39 cellular contexts compared by ENCODE assay signal in the genomic region with DNA sequence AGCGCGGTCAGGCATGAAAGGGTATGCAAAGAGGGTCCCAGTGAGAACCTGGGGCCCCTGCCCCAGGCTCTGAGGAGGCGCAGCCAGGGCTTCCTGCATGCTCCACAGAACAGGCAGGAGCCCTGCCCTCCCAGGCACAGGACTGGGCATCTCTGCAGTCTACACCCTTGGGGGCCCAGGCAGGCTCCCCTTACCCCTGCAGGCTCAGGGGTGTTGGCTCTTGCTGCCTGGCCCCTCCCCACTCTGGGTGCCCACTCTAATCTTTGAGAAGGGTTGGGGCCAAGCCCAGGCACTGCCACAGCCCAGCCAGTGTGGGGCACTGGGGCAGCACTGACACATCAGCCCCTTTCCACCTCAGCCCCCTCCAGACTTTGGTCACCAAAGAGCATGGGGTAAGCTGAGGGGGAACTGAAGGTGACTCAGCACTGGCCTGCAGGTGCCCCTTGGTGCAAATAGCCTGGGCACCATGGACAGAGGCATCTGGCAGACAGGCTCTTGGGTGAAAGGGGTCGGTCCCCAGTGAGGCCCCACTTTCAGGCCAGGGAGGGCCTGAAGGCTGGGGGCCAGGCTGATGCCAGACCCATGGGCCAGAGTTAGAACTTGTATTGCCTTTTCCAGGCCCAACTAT.
"Had no signal": no experiment of that assay in that cellular context is flagged by ENCODE, and none has a peak within 500 bp of the region (broad histone marks: within the 10 kb centered on the region; RNA-seq: fewer than 3 reads in every experiment).

No MANE protein-coding gene starts in this region.

- ATAC-seq: activated CD4-positive, alpha-beta T cell treated with anti-CD3 and anti-CD28 coated beads for 36 hours; activated CD4-positive, CD25-positive, alpha-beta regulatory T cell treated with anti-CD3 and anti-CD28 coated beads, Interleukin-2, amount 50 U/mL, for 24 hours; activated CD8-positive, alpha-beta memory T cell treated with anti-CD3 and anti-CD28 coated beads, Interleukin-2, amount 10 ng/mL, durations not matched to agents 7 days and 5 days; activated CD8-positive, alpha-beta T cell treated with anti-CD3 and anti-CD28 coated beads, Interleukin-2, amount 10 ng/mL, durations not matched to agents 7 days and 5 days; activated naive CD8-positive, alpha-beta T cell treated with anti-CD3 and anti-CD28 coated beads, Interleukin-2, amount 50 U/mL, for 24 hours; WTC11 had no signal

- H3K27me3 Mint-ChIP-seq: activated CD4-positive, alpha-beta memory T cell treated with anti-CD3 and anti-CD28 coated beads, Interleukin-2, amount 10 ng/mL, durations not matched to agents 7 days and 5 days; activated CD4-positive, alpha-beta T cell treated with anti-CD3 and anti-CD28 coated beads for 36 hours; activated CD4-positive, alpha-beta T cell treated with anti-CD3 and anti-CD28 coated beads, Interleukin-2, amount 10 ng/mL, durations not matched to agents 7 days and 5 days; activated CD8-positive, alpha-beta memory T cell treated with anti-CD3 and anti-CD28 coated beads, Interleukin-2, amount 10 ng/mL, durations not matched to agents 7 days and 5 days; activated naive CD4-positive, alpha-beta T cell treated with anti-CD3 and anti-CD28 coated beads, Interleukin-2, amount 10 ng/mL, durations not matched to agents 7 days and 5 days; activated naive CD8-positive, alpha-beta T cell; activated naive CD8-positive, alpha-beta T cell treated with anti-CD3 and anti-CD28 coated beads, Interleukin-2, amount 10 ng/mL, durations not matched to agents 7 days and 5 days; activated naive CD8-positive, alpha-beta T cell treated with anti-CD3 and anti-CD28 coated beads, Interleukin-2, amount 50 U/mL, for 24 hours; activated T-cell treated with anti-CD3 and anti-CD28 coated beads, Interleukin-2, amount 50 U/mL, for 24 hours; central memory CD8-positive, alpha-beta T cell had no signal

- H3K4me1 Mint-ChIP-seq: activated CD4-positive, alpha-beta memory T cell treated with anti-CD3 and anti-CD28 coated beads, Interleukin-2, amount 10 ng/mL, durations not matched to agents 7 days and 5 days; activated CD4-positive, alpha-beta T cell treated with anti-CD3 and anti-CD28 coated beads for 36 hours; activated CD4-positive, alpha-beta T cell treated with anti-CD3 and anti-CD28 coated beads, Interleukin-2, amount 10 ng/mL, durations not matched to agents 7 days and 5 days; activated CD8-positive, alpha-beta memory T cell treated with anti-CD3 and anti-CD28 coated beads, Interleukin-2, amount 10 ng/mL, durations not matched to agents 7 days and 5 days; activated naive CD4-positive, alpha-beta T cell treated with anti-CD3 and anti-CD28 coated beads, Interleukin-2, amount 10 ng/mL, durations not matched to agents 7 days and 5 days; activated naive CD4-positive, alpha-beta T cell treated with anti-CD3 and anti-CD28 coated beads, Interleukin-2, amount 50 U/mL, for 24 hours; activated naive CD8-positive, alpha-beta T cell treated with anti-CD3 and anti-CD28 coated beads, Interleukin-2, amount 10 ng/mL, durations not matched to agents 7 days and 5 days; activated naive CD8-positive, alpha-beta T cell treated with anti-CD3 and anti-CD28 coated beads, Interleukin-2, amount 50 U/mL, for 24 hours; brain; central memory CD8-positive, alpha-beta T cell had no signal

- H3K36me3 ChIP-seq: ascending aorta, cardiac muscle cell, WERI-Rb-1 had no signal

- H3K27ac Mint-ChIP-seq: activated CD4-positive, alpha-beta memory T cell treated with anti-CD3 and anti-CD28 coated beads, Interleukin-2, amount 10 ng/mL, durations not matched to agents 7 days and 5 days; activated CD4-positive, alpha-beta T cell treated with anti-CD3 and anti-CD28 coated beads for 36 hours; activated CD4-positive, alpha-beta T cell treated with anti-CD3 and anti-CD28 coated beads, Interleukin-2, amount 10 ng/mL, durations not matched to agents 7 days and 5 days; activated CD8-positive, alpha-beta memory T cell treated with anti-CD3 and anti-CD28 coated beads, Interleukin-2, amount 10 ng/mL, durations not matched to agents 7 days and 5 days; activated CD8-positive, alpha-beta T cell treated with anti-CD3 and anti-CD28 coated beads, Interleukin-2, amount 10 ng/mL, durations not matched to agents 7 days and 5 days; activated naive CD4-positive, alpha-beta T cell treated with anti-CD3 and anti-CD28 coated beads, Interleukin-2, amount 10 ng/mL, durations not matched to agents 7 days and 5 days; activated naive CD4-positive, alpha-beta T cell treated with anti-CD3 and anti-CD28 coated beads, Interleukin-2, amount 50 U/mL, for 24 hours; activated naive CD8-positive, alpha-beta T cell; activated naive CD8-positive, alpha-beta T cell treated with anti-CD3 and anti-CD28 coated beads, Interleukin-2, amount 10 ng/mL, durations not matched to agents 7 days and 5 days; activated naive CD8-positive, alpha-beta T cell treated with anti-CD3 and anti-CD28 coated beads, Interleukin-2, amount 50 U/mL, for 24 hours; activated T-cell treated with anti-CD3 and anti-CD28 coated beads, Interleukin-2, amount 50 U/mL, for 24 hours; activated T-helper 2 cell treated with anti-CD3 and anti-CD28 coated beads, Interferon-gamma antibody, Interleukin-2, Interleukin-4, amounts not matched to agents 10 μg/mL and 5 μg/mL and 100 μg/mL, durations not matched to agents 14 hours and 24 hours and 36 hours; brain; T-helper 1 cell treated with Interleukin-12 subunit alpha and Interleukin-12 subunit beta and Interleukin-4 antibody, amounts not matched to agents 30 μg/mL and 1 μg/mL, for 36 hours; T-helper 2 cell treated with Interferon-gamma antibody and Interleukin-4, amounts not matched to agents 5 μg/mL and 100 μg/mL, for 36 hours; WTC11 had no signal

- H3K36me3 Mint-ChIP-seq: activated CD8-positive, alpha-beta memory T cell treated with anti-CD3 and anti-CD28 coated beads, Interleukin-2, amount 10 ng/mL, durations not matched to agents 7 days and 5 days; activated naive CD4-positive, alpha-beta T cell treated with anti-CD3 and anti-CD28 coated beads, Interleukin-2, amount 10 ng/mL, durations not matched to agents 7 days and 5 days; activated naive CD4-positive, alpha-beta T cell treated with anti-CD3 and anti-CD28 coated beads, Interleukin-2, amount 50 U/mL, for 24 hours; activated naive CD8-positive, alpha-beta T cell treated with anti-CD3 and anti-CD28 coated beads, Interleukin-2, amount 10 ng/mL, durations not matched to agents 7 days and 5 days; brain had no signal

- H3K9me3 ChIP-seq: ascending aorta had no signal

- FAIRE-seq: bronchial epithelial cell had no signal

- H3K4me1 ChIP-seq: ascending aorta had no signal

- H3K27me3 ChIP-seq: ascending aorta, cardiac muscle cell had no signal

- H3K4me3 Mint-ChIP-seq: activated CD4-positive, alpha-beta memory T cell treated with anti-CD3 and anti-CD28 coated beads, Interleukin-2, amount 10 ng/mL, durations not matched to agents 7 days and 5 days; activated CD4-positive, alpha-beta T cell treated with anti-CD3 and anti-CD28 coated beads for 36 hours; activated CD4-positive, alpha-beta T cell treated with anti-CD3 and anti-CD28 coated beads, Interleukin-2, amount 10 ng/mL, durations not matched to agents 7 days and 5 days; activated CD8-positive, alpha-beta memory T cell treated with anti-CD3 and anti-CD28 coated beads, Interleukin-2, amount 10 ng/mL, durations not matched to agents 7 days and 5 days; activated CD8-positive, alpha-beta T cell treated with anti-CD3 and anti-CD28 coated beads, Interleukin-2, amount 10 ng/mL, durations not matched to agents 7 days and 5 days; activated naive CD4-positive, alpha-beta T cell treated with anti-CD3 and anti-CD28 coated beads, Interleukin-2, amount 10 ng/mL, durations not matched to agents 7 days and 5 days; activated naive CD4-positive, alpha-beta T cell treated with anti-CD3 and anti-CD28 coated beads, Interleukin-2, amount 50 U/mL, for 24 hours; activated naive CD8-positive, alpha-beta T cell; activated naive CD8-positive, alpha-beta T cell treated with anti-CD3 and anti-CD28 coated beads, Interleukin-2, amount 10 ng/mL, durations not matched to agents 7 days and 5 days; activated naive CD8-positive, alpha-beta T cell treated with anti-CD3 and anti-CD28 coated beads, Interleukin-2, amount 50 U/mL, for 24 hours; activated T-cell treated with anti-CD3 and anti-CD28 coated beads, Interleukin-2, amount 50 U/mL, for 24 hours; brain; central memory CD8-positive, alpha-beta T cell; T-helper 1 cell treated with Interleukin-12 subunit alpha and Interleukin-12 subunit beta and Interleukin-4 antibody, amounts not matched to agents 30 μg/mL and 1 μg/mL, for 36 hours; T-helper 2 cell treated with Interferon-gamma antibody and Interleukin-4, amounts not matched to agents 5 μg/mL and 100 μg/mL, for 36 hours; WTC11 had no signal

- H3K27ac ChIP-seq: ascending aorta, cardiac muscle cell, WERI-Rb-1 had no signal

- H3K4me3 ChIP-seq: ascending aorta, cardiac muscle cell had no signal

- DNase-seq: activated CD4-positive, alpha-beta memory T cell treated with anti-CD3 and anti-CD28 coated beads, Interleukin-2, amount 10 ng/mL, durations not matched to agents 7 days and 5 days; activated CD4-positive, alpha-beta T cell treated with anti-CD3 and anti-CD28 coated beads for 1 hour; activated CD4-positive, alpha-beta T cell treated with anti-CD3 and anti-CD28 coated beads for 36 hours; activated CD4-positive, alpha-beta T cell treated with anti-CD3 and anti-CD28 coated beads for 48 hours; activated CD4-positive, alpha-beta T cell treated with anti-CD3 and anti-CD28 coated beads, Interleukin-2, amount 10 ng/mL, durations not matched to agents 7 days and 5 days; activated CD4-positive, alpha-beta T cell treated with anti-CD3 and anti-CD28 coated beads, Interleukin-2, amount 50 U/mL, for 48 hours; activated CD4-positive, CD25-positive, alpha-beta regulatory T cell; activated CD8-positive, alpha-beta memory T cell treated with anti-CD3 and anti-CD28 coated beads for 24 hours; activated CD8-positive, alpha-beta memory T cell treated with anti-CD3 and anti-CD28 coated beads, Interleukin-2, amount 10 ng/mL, durations not matched to agents 7 days and 5 days; activated CD8-positive, alpha-beta memory T cell treated with anti-CD3 and anti-CD28 coated beads, Interleukin-2, amount 50 U/mL, for 48 hours; activated CD8-positive, alpha-beta T cell treated with anti-CD3 and anti-CD28 coated beads, Interleukin-2, amount 10 ng/mL, durations not matched to agents 7 days and 5 days; activated effector memory CD4-positive, alpha-beta T cell treated with Interleukin-2 at 50 U/mL for 16 hours; activated gamma-delta T cell; activated naive CD4-positive, alpha-beta T cell treated with anti-CD3 and anti-CD28 coated beads, Interleukin-2, amount 10 ng/mL, durations not matched to agents 7 days and 5 days; activated naive CD4-positive, alpha-beta T cell treated with Interleukin-2 at 50 U/mL for 16 hours; activated naive CD8-positive, alpha-beta T cell treated with anti-CD3 and anti-CD28 coated beads, Interleukin-2, amount 10 ng/mL, durations not matched to agents 7 days and 5 days; activated naive CD8-positive, alpha-beta T cell treated with anti-CD3 and anti-CD28 coated beads, Interleukin-2, amount 50 U/mL, for 24 hours; activated T-cell treated with anti-CD3 and anti-CD28 coated beads, Interleukin-2, amount 50 U/mL, for 24 hours; activated T-cell treated with anti-CD3 and anti-CD28 coated beads, Interleukin-2, amount 50 U/mL, for 48 hours; amygdala; anterior cingulate cortex; caudate nucleus; cerebellar nuclear complex; T-helper 1 cell; T-helper 2 cell; T-helper 9 cell; WERI-Rb-1 had no signal
